ENCODE assay signal across 26 cellular contexts in genomic region chr2:117436697-117437096, GRCh38.
"Had no signal": no experiment of that assay in that cellular context is flagged by ENCODE, and none has a peak within 500 bp of the region (broad histone marks: within the 10 kb centered on the region; RNA-seq: fewer than 3 reads in every experiment).

No MANE protein-coding gene starts in this region.

- DNase-seq: hippocampal formation; kidney glomerular epithelial cell; left cardiac atrium; left lung; lower lobe of right lung; mammary epithelial cell; mesenchymal stem cell; naive thymus-derived CD4-positive, alpha-beta T cell; ovary; right lobe of liver; stimulated activated CD4-positive, alpha-beta T cell treated with anti-CD3 and anti-CD28 coated beads, Interleukin-12 subunit alpha, Interleukin-12 subunit beta, amount 100 ng/mL, for 4 hours; stimulated activated CD4-positive, alpha-beta T cell treated with anti-CD3 and anti-CD28 coated beads, Interleukin-15, amount 100 ng/mL, for 24 hours; stimulated activated CD4-positive, alpha-beta T cell treated with anti-CD3 and anti-CD28 coated beads, Interleukin-2, amount 100 ng/mL, for 24 hours; stimulated activated CD4-positive, alpha-beta T cell treated with anti-CD3 and anti-CD28 coated beads, Interleukin-4, amount 100 ng/mL, for 1 hour; stimulated activated naive B cell treated with anti-CD40 and anti-IgM and Interleukin-4, amounts not matched to agents 10 μg/mL and 1 μg/mL and 100 μg/mL, for 72 hours; stimulated activated naive CD8-positive, alpha-beta T cell treated with anti-CD3 and anti-CD28 coated beads, Interleukin-15, Interleukin-2, amounts not matched to agents 100 U/mL and 50 U/mL, for 24 hours; stomach; testis; thyroid gland; transverse colon; upper lobe of left lung had no signal

- ATAC-seq: left cardiac atrium; left lung; lower lobe of right lung; naive thymus-derived CD4-positive, alpha-beta T cell; natural killer cell treated with Interleukin-12 subunit alpha and Interleukin-12 subunit beta and Interleukin-15 and Interleukin-18, amount 100 ng/mL, for 72 hours; right lobe of liver; stimulated activated naive B cell treated with anti-CD40 and anti-IgM and Interleukin-4, amounts not matched to agents 10 μg/mL and 1 μg/mL and 100 μg/mL, for 72 hours; stimulated activated naive CD8-positive, alpha-beta T cell treated with anti-CD3 and anti-CD28 coated beads, Interleukin-15, Interleukin-2, amounts not matched to agents 100 U/mL and 50 U/mL, for 24 hours had no signal

- H3K4me1 Mint-ChIP-seq: naive thymus-derived CD4-positive, alpha-beta T cell; stimulated activated naive B cell treated with anti-CD40 and anti-IgM and Interleukin-4, amounts not matched to agents 10 μg/mL and 1 μg/mL and 100 μg/mL, for 72 hours had no signal

- H3K27me3 Mint-ChIP-seq: naive thymus-derived CD4-positive, alpha-beta T cell; natural killer cell treated with Interleukin-12 subunit alpha and Interleukin-12 subunit beta and Interleukin-15 and Interleukin-18, amount 100 ng/mL, for 72 hours; progenitor cell of endocrine pancreas; stimulated activated naive B cell treated with anti-CD40 and anti-IgM and Interleukin-4, amounts not matched to agents 10 μg/mL and 1 μg/mL and 100 μg/mL, for 72 hours had no signal

- H3K27ac ChIP-seq: left lung, lower lobe of right lung, ovary, right atrium auricular region, right lobe of liver, stomach, testis, thyroid gland, transverse colon, upper lobe of left lung had no signal

- H3K4me3 ChIP-seq: left lung, lower lobe of right lung, ovary, right atrium auricular region, right lobe of liver, stomach, testis, thyroid gland, transverse colon, upper lobe of left lung had no signal

- H3K9me3 ChIP-seq: left lung, lower lobe of right lung, ovary, right atrium auricular region, right lobe of liver, stomach, testis, thyroid gland, transverse colon, upper lobe of left lung had no signal

- H3K4me3 Mint-ChIP-seq: naive thymus-derived CD4-positive, alpha-beta T cell; natural killer cell treated with Interleukin-12 subunit alpha and Interleukin-12 subunit beta and Interleukin-15 and Interleukin-18, amount 100 ng/mL, for 72 hours; stimulated activated naive B cell treated with anti-CD40 and anti-IgM and Interleukin-4, amounts not matched to agents 10 μg/mL and 1 μg/mL and 100 μg/mL, for 72 hours had no signal

- FAIRE-seq: keratinocyte, urothelium cell line had no signal

- H3K36me3 ChIP-seq: left lung, lower lobe of right lung, ovary, right atrium auricular region, right lobe of liver, stomach, thyroid gland, transverse colon, upper lobe of left lung had no signal

- H3K27me3 ChIP-seq: left lung, ovary, right atrium auricular region, right lobe of liver, stomach, testis, thyroid gland, transverse colon, upper lobe of left lung had no signal

- H3K27ac Mint-ChIP-seq: naive thymus-derived CD4-positive, alpha-beta T cell; natural killer cell treated with Interleukin-12 subunit alpha and Interleukin-12 subunit beta and Interleukin-15 and Interleukin-18, amount 100 ng/mL, for 72 hours; progenitor cell of endocrine pancreas; stimulated activated naive B cell treated with anti-CD40 and anti-IgM and Interleukin-4, amounts not matched to agents 10 μg/mL and 1 μg/mL and 100 μg/mL, for 72 hours had no signal

- H3K4me1 ChIP-seq: left lung, lower lobe of right lung, right atrium auricular region, right lobe of liver, stomach, testis, thyroid gland, upper lobe of left lung had no signal

- H3K36me3 Mint-ChIP-seq: natural killer cell treated with Interleukin-12 subunit alpha and Interleukin-12 subunit beta and Interleukin-15 and Interleukin-18, amount 100 ng/mL, for 72 hours; stimulated activated naive B cell treated with anti-CD40 and anti-IgM and Interleukin-4, amounts not matched to agents 10 μg/mL and 1 μg/mL and 100 μg/mL, for 72 hours had no signal
